ENCODE assay signal across 8 cellular contexts in the genomic region with DNA sequence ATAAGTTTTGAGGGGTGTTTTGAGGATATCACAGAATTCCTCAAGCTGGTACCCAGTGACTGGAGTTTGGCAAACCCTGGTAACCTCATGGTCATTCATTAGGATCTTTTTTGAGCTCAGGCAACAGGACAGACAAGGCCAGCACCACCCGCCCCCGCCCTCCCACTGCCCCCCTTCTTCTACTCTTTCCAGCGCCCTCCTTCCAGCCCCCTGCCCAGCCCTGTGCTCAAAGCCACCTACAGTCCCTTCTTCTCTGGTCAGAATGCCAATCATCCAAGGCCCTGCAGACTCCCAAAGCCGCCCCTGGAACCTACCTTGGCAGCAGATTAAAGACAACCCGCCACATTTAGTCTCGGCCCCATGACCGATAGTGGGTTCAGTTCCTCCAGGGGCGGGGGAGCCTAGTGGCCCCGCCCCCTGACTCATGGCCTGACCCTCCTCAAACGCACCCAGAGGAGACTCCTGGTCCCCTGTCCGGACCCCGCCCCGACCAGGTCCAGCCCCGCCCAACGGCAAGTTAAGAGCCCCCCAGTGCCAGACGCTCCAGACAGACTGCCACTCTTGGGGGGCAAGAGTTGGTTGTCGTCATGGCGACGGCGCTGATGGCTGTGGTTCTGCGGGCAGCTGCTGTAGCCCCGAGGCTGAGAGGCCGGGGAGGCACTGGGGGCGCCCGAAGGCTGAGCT. TPM values are rescaled to one million over a fixed set of nuclear protein-coding genes. Genes with fewer than 3 reads are reported as not detected.
DNase-seq lines count a peak whose midpoint lies in the region; ATAC-seq and TF ChIP-seq lines count a peak whose summit lies in the region.

A gene with protein sequence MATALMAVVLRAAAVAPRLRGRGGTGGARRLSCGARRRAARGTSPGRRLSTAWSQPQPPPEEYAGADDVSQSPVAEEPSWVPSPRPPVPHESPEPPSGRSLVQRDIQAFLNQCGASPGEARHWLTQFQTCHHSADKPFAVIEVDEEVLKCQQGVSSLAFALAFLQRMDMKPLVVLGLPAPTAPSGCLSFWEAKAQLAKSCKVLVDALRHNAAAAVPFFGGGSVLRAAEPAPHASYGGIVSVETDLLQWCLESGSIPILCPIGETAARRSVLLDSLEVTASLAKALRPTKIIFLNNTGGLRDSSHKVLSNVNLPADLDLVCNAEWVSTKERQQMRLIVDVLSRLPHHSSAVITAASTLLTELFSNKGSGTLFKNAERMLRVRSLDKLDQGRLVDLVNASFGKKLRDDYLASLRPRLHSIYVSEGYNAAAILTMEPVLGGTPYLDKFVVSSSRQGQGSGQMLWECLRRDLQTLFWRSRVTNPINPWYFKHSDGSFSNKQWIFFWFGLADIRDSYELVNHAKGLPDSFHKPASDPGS (plus strand): TSS at position 546 of the 684 bp plus-strand sequence. CDS start 42 bp downstream, at position 588.

- no peaks in the 10 kb centered on the region for H3K9me3 Mint-ChIP-seq in T-cell

- CTCF ChIA-PET in T-cell (lab: Charles Lee) = interaction anchor here (0.6 to 0.7 kb wide), 3 partner anchors 40 to 999 kb away, joined by 3 to 4 read pairs (median 3); no protein-coding TSS in a partner anchor

- DNase-seq in DMS 273 (lab: John Stamatoyannopoulos, UW; ENCODE audit: unreplicated experiment) (peak; percentile 64), DMS 273 treated with DMSO at 0.1 percent for 48 hours (lab: John Stamatoyannopoulos, UW) (no peak), T-cell (no peak), fibroblast of pulmonary artery (ENCODE audit: low read depth) (no peak), renal cortical epithelial cell (ENCODE audit: low read depth) (peak; percentile 14), MV-4-11 (lab: John Stamatoyannopoulos, UW) (no peak)
- DNase-seq in activated CD4-positive, CD25-positive, alpha-beta regulatory T cell treated with anti-CD3 and anti-CD28 coated beads, Interleukin-2, amount 50 U/mL, for 72 hours = no peak

- POLR2A ChIA-PET in T-cell (lab: Charles Lee) = interaction anchor here in 1 of 2 donors (0.6 kb wide), 1 partner anchor 14 kb away, joined by 13 read pairs; no protein-coding TSS in a partner anchor

- H3K36me3 Mint-ChIP-seq in T-cell = no peaks in the 10 kb centered on the region

- no peak for ATAC-seq in T-cell (replicated peaks in 1 of 4)
- no peak for ATAC-seq in GM18870 (IDR thresholded peaks at IDR 0.05; ENCODE audit: unreplicated experiment)

- H3K27ac Mint-ChIP-seq in T-cell = no peak within 1 kb of the TSS

- H3K4me3 ChIP-seq in fibroblast of pulmonary artery (replicated peaks; ENCODE audit: low read depth, low read length) = peak within 1 kb of the TSS; percentile 64

- H3K27me3 Mint-ChIP-seq in T-cell = peaks cover 0 to 4% of the 10 kb centered on the region in 2 donors

- no peak for TF ChIP-seq CTCF in fibroblast of pulmonary artery (IDR thresholded peaks at IDR 0.05; ENCODE audit: low read length, missing control alignments)

- peaks cover 22 to 31% (median 25%) of the 10 kb centered on the region in 3 donors for H3K4me1 Mint-ChIP-seq in T-cell

- peak within 1 kb of the TSS; percentile 44 to 90 (median 67) for H3K4me3 Mint-ChIP-seq in T-cell

RNA-seq across cellular contexts. Expression of the gene that starts here (rescaled TPM):
- total RNA-seq in T-cell (1 to 10 TPM in 4 of 5 donors, under 1 TPM in 1; 0.35 to 2.4 (median 1.8) TPM), renal cortical epithelial cell (1.2 and 6.1 TPM in 2 replicates)

Comparison
In these comparisons a context has a peak if more than half of its experiments do, and no peak if none do; other contexts are left out.
1. DNase-seq: peak in DMS 273 (single experiment) and renal cortical epithelial cell (single experiment); none in DMS 273 treated with DMSO at 0.1 percent for 48 hours (single experiment), T-cell (0 of 34), fibroblast of pulmonary artery (single experiment), activated CD4-positive, CD25-positive, alpha-beta regulatory T cell treated with anti-CD3 and anti-CD28 coated beads, Interleukin-2, amount 50 U/mL, for 72 hours (single experiment) and MV-4-11 (single experiment).